Comparison of ENCODE assay signal across 1 cellular context in genomic region chr17:27106982-27107360, GRCh38.
A peak's percentile ranks its signal among the peaks of the same experiment; 100 is the strongest.
TF ChIP-seq lines count a peak whose summit lies in the region.

No MANE protein-coding gene starts in this region.

TF ChIP-seq in K562, 482 proteins besides CTCF, POLR2A, EP300 and RAD21 (continued from another document and continues in another):
- TF ChIP-seq AFF1 (IDR thresholded peaks at IDR 0.05; ENCODE audit: low read depth in 1 of 2, partially characterized antibody in 2 of 2) (no peak), NCOR1 (IDR thresholded peaks at IDR 0.05) (no peak), KDM4B (IDR thresholded peaks at IDR 0.05; ENCODE audit: borderline replicate concordance in 2 of 2, low read depth in 1 of 2) (no peak), ARNT (IDR thresholded peaks at IDR 0.05) (no peak), SIN3B (IDR thresholded peaks at IDR 0.05; ENCODE audit: low read depth) (no peak), KDM2B (CRISPR knock-in tag; IDR thresholded peaks at IDR 0.05) (no peak), FOXA1 (IDR thresholded peaks at IDR 0.05; ENCODE audit: borderline replicate concordance) (no peak), ZNF561 (CRISPR knock-in tag; conservative IDR thresholded peaks at IDR 0.05) (no peak), MAX (CRISPR knock-in tag; IDR thresholded peaks at IDR 0.05) (no peak), POLR3G (IDR thresholded peaks at IDR 0.05; ENCODE audit: extremely low read depth, insufficient read length, insufficient replicate concordance) (no peak), ZNF175 (CRISPR knock-in tag; IDR thresholded peaks at IDR 0.05; ENCODE audit: low read depth) (0 out of 2 replicates have a peak, but pooled peaks have one; percentile 42), KLF6 (CRISPR knock-in tag; IDR thresholded peaks at IDR 0.05; ENCODE audit: borderline replicate concordance) (peak; percentile 65; the same call in 1 of the 2 replicates), DPF2 (IDR thresholded peaks at IDR 0.05) (no peak), ILK (tag; IDR thresholded peaks at IDR 0.05; ENCODE audit: borderline replicate concordance, low read depth) (peak; percentile 56; the same call in 1 of the 2 replicates), CXXC5 (CRISPR knock-in tag; IDR thresholded peaks at IDR 0.05) (no peak; the same call in 1 of the 2 replicates), PTRF (tag; IDR thresholded peaks at IDR 0.05) (peak; percentile 64; the same call in 1 of the 2 replicates), C11orf30 (IDR thresholded peaks at IDR 0.05; ENCODE audit: low read depth) (peak; percentile 23; the same call in 1 of the 2 replicates), ZNF609 (CRISPR knock-in tag; IDR thresholded peaks at IDR 0.05; ENCODE audit: borderline replicate concordance) (no peak), RERE (CRISPR knock-in tag; IDR thresholded peaks at IDR 0.05; ENCODE audit: borderline replicate concordance) (no peak), ZNF766 (CRISPR knock-in tag; conservative IDR thresholded peaks at IDR 0.05) (peak; percentile 67), PHF20 (IDR thresholded peaks at IDR 0.05; ENCODE audit: partially characterized antibody) (no peak), NONO (IDR thresholded peaks at IDR 0.05; ENCODE audit: low read depth in 2 of 2, low read length in 1 of 2) (no peak), SRSF9 (IDR thresholded peaks at IDR 0.05; ENCODE audit: borderline replicate concordance, low read depth, low read length) (no peak), GABPA (tag; conservative IDR thresholded peaks at IDR 0.05; ENCODE audit: low read depth) (no peak), ZNF408 (CRISPR knock-in tag; IDR thresholded peaks at IDR 0.05; ENCODE audit: low read depth) (no peak), ZC3H4 (CRISPR knock-in tag; IDR thresholded peaks at IDR 0.05; ENCODE audit: borderline replicate concordance) (no peak), BMI1 (IDR thresholded peaks at IDR 0.05; ENCODE audit: low read length) (no peak), ARID3B (CRISPR knock-in tag; IDR thresholded peaks at IDR 0.05; ENCODE audit: borderline replicate concordance) (no peak), FOS (IDR thresholded peaks at IDR 0.05; ENCODE audit: extremely low read depth, insufficient read length) (no peak), COPS2 (conservative IDR thresholded peaks at IDR 0.05) (no peak), TARDBP (IDR thresholded peaks at IDR 0.05) (no peak), MIER1 (IDR thresholded peaks at IDR 0.05; ENCODE audit: low read depth) (no peak), CREB3 (tag; conservative IDR thresholded peaks at IDR 0.05; ENCODE audit: low read depth) (no peak), THRAP3 (IDR thresholded peaks at IDR 0.05; ENCODE audit: borderline replicate concordance) (no peak), MCM2 (IDR thresholded peaks at IDR 0.05; ENCODE audit: low read depth) (no peak), TFAM (CRISPR knock-in tag; conservative IDR thresholded peaks at IDR 0.05) (no peak), E2F6 (IDR thresholded peaks at IDR 0.05; ENCODE audit: borderline replicate concordance in 1 of 2, extremely low read depth in 1 of 2, insufficient read depth in 1 of 2, insufficient read length in 1 of 2, low read depth in 1 of 2, low read length in 1 of 2, poor library complexity in 1 of 2, severe bottlenecking in 1 of 2) (no peak)
